Comparison of ENCODE assay signal across 1 cellular context in genomic region chr10:74432841-74433594, GRCh38.
TF ChIP-seq lines count a peak whose summit lies in the region.

No MANE protein-coding gene starts in this region.

TF ChIP-seq in HEK293, 187 proteins besides CTCF, POLR2A, EP300 and RAD21 (continued from another document and continues in another):
- TF ChIP-seq MEIS1 (CRISPR knock-in tag; IDR thresholded peaks at IDR 0.05; ENCODE audit: borderline replicate concordance), result peak; percentile 57; the same call in 1 of the 2 replicates
- TF ChIP-seq ZNF501 (tag by site-specific recombination; IDR thresholded peaks at IDR 0.05), result no peak; the same call in 1 of the 2 replicates
- TF ChIP-seq ZNF530 (tag by site-specific recombination; IDR thresholded peaks at IDR 0.05; ENCODE audit: low read depth), result no peak
- no peak for TF ChIP-seq GFI1B (tag by site-specific recombination; IDR thresholded peaks at IDR 0.05)
- TF ChIP-seq ZNF433 (tag by site-specific recombination; IDR thresholded peaks at IDR 0.05; ENCODE audit: low read depth), result no peak
- 0 out of 2 replicates have a peak, but pooled peaks have one; percentile 20 for TF ChIP-seq GLIS1 (tag by site-specific recombination; IDR thresholded peaks at IDR 0.05)
- TF ChIP-seq ZNF626 (tag by site-specific recombination; IDR thresholded peaks at IDR 0.05), result no peak
- TF ChIP-seq, protein P1, sequence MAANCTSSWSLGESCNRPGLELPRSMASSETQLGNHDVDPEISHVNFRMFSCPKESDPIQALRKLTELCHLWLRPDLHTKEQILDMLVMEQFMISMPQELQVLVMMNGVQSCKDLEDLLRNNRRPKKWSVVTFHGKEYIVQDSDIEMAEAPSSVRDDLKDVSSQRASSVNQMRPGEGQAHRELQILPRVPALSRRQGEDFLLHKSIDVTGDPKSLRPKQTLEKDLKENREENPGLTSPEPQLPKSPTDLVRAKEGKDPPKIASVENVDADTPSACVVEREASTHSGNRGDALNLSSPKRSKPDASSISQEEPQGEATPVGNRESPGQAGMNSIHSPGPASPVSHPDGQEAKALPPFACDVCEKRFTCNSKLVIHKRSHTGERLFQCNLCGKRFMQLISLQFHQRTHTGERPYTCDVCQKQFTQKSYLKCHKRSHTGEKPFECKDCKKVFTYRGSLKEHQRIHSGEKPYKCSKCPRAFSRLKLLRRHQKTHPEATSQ (tag by site-specific recombination; IDR thresholded peaks at IDR 0.05), result no peak
- TF ChIP-seq ZNF354C (tag by site-specific recombination; IDR thresholded peaks at IDR 0.05; ENCODE audit: borderline replicate concordance, low read depth), result no peak
- TF ChIP-seq ZNF302 (tag by site-specific recombination; IDR thresholded peaks at IDR 0.05; ENCODE audit: low read depth), result no peak
- no peak for TF ChIP-seq ZNF311 (tag by site-specific recombination; IDR thresholded peaks at IDR 0.05; ENCODE audit: borderline replicate concordance)
- no peak for TF ChIP-seq ZNF175 (tag by site-specific recombination; IDR thresholded peaks at IDR 0.05)
- no peak for TF ChIP-seq ZNF692 (tag by site-specific recombination; IDR thresholded peaks at IDR 0.05)
- TF ChIP-seq, protein P2, sequence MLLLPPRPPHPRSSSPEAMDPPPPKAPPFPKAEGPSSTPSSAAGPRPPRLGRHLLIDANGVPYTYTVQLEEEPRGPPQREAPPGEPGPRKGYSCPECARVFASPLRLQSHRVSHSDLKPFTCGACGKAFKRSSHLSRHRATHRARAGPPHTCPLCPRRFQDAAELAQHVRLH (tag by site-specific recombination; IDR thresholded peaks at IDR 0.05), result no peak
- no peak for TF ChIP-seq ZNF2 (tag by site-specific recombination; IDR thresholded peaks at IDR 0.05)
- TF ChIP-seq, protein P3, sequence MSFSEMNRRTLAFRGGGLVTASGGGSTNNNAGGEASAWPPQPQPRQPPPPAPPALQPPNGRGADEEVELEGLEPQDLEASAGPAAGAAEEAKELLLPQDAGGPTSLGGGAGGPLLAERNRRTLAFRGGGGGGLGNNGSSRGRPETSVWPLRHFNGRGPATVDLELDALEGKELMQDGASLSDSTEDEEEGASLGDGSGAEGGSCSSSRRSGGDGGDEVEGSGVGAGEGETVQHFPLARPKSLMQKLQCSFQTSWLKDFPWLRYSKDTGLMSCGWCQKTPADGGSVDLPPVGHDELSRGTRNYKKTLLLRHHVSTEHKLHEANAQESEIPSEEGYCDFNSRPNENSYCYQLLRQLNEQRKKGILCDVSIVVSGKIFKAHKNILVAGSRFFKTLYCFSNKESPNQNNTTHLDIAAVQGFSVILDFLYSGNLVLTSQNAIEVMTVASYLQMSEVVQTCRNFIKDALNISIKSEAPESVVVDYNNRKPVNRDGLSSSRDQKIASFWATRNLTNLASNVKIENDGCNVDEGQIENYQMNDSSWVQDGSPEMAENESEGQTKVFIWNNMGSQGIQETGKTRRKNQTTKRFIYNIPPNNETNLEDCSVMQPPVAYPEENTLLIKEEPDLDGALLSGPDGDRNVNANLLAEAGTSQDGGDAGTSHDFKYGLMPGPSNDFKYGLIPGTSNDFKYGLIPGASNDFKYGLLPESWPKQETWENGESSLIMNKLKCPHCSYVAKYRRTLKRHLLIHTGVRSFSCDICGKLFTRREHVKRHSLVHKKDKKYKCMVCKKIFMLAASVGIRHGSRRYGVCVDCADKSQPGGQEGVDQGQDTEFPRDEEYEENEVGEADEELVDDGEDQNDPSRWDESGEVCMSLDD (tag by site-specific recombination; IDR thresholded peaks at IDR 0.05), result no peak
- TF ChIP-seq ZNF791 (tag by site-specific recombination; IDR thresholded peaks at IDR 0.05), result no peak
- TF ChIP-seq IKZF3 (tag by site-specific recombination; IDR thresholded peaks at IDR 0.05), result no peak
- TF ChIP-seq, protein P4, sequence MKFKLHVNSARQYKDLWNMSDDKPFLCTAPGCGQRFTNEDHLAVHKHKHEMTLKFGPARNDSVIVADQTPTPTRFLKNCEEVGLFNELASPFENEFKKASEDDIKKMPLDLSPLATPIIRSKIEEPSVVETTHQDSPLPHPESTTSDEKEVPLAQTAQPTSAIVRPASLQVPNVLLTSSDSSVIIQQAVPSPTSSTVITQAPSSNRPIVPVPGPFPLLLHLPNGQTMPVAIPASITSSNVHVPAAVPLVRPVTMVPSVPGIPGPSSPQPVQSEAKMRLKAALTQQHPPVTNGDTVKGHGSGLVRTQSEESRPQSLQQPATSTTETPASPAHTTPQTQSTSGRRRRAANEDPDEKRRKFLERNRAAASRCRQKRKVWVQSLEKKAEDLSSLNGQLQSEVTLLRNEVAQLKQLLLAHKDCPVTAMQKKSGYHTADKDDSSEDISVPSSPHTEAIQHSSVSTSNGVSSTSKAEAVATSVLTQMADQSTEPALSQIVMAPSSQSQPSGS (tag by site-specific recombination; IDR thresholded peaks at IDR 0.05; ENCODE audit: low read depth), result no peak
- peak; percentile 46 for TF ChIP-seq ZEB2 (tag by site-specific recombination; IDR thresholded peaks at IDR 0.05)
- TF ChIP-seq ZNF654 (tag by site-specific recombination; IDR thresholded peaks at IDR 0.05; ENCODE audit: low read depth), result no peak
- TF ChIP-seq ZBTB1 (tag by site-specific recombination; IDR thresholded peaks at IDR 0.05), result no peak
- peak; percentile 45 for TF ChIP-seq ZBTB17 (tag by site-specific recombination; IDR thresholded peaks at IDR 0.05)
- no peak; the same call in 1 of the 2 replicates for TF ChIP-seq TRIM28 (IDR thresholded peaks at IDR 0.05; ENCODE audit: borderline replicate concordance, low read length)
- TF ChIP-seq HIC1 (tag by site-specific recombination; IDR thresholded peaks at IDR 0.05), result no peak
- no peak for TF ChIP-seq ZNF404 (tag by site-specific recombination; IDR thresholded peaks at IDR 0.05)
- no peak for TF ChIP-seq ZNF488 (tag by site-specific recombination; IDR thresholded peaks at IDR 0.05)
- TF ChIP-seq REST (tag by site-specific recombination; IDR thresholded peaks at IDR 0.05), result no peak
- TF ChIP-seq, protein P5, sequence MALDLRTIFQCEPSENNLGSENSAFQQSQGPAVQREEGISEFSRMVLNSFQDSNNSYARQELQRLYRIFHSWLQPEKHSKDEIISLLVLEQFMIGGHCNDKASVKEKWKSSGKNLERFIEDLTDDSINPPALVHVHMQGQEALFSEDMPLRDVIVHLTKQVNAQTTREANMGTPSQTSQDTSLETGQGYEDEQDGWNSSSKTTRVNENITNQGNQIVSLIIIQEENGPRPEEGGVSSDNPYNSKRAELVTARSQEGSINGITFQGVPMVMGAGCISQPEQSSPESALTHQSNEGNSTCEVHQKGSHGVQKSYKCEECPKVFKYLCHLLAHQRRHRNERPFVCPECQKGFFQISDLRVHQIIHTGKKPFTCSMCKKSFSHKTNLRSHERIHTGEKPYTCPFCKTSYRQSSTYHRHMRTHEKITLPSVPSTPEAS (tag by site-specific recombination; IDR thresholded peaks at IDR 0.05), result no peak
- peak; percentile 72 for TF ChIP-seq OSR2 (tag by site-specific recombination; IDR thresholded peaks at IDR 0.05)
- no peak for TF ChIP-seq ZNF645 (tag by site-specific recombination; IDR thresholded peaks at IDR 0.05)
- no peak for TF ChIP-seq ZNF184 (tag by site-specific recombination; IDR thresholded peaks at IDR 0.05)
- TF ChIP-seq ZNF701 (tag by site-specific recombination; IDR thresholded peaks at IDR 0.05), result no peak
- no peak for TF ChIP-seq ZFP3 (tag by site-specific recombination; IDR thresholded peaks at IDR 0.05; ENCODE audit: low read depth)
- TF ChIP-seq ZNF223 (tag by site-specific recombination; IDR thresholded peaks at IDR 0.05), result no peak
- no peak for TF ChIP-seq ZNF335 (tag by site-specific recombination; conservative IDR thresholded peaks at IDR 0.05)
- TF ChIP-seq ZNF174 (tag by site-specific recombination; IDR thresholded peaks at IDR 0.05), result no peak
- TF ChIP-seq ZNF549 (tag by site-specific recombination; IDR thresholded peaks at IDR 0.05), result no peak
- TF ChIP-seq EGR2 (tag by site-specific recombination; IDR thresholded peaks at IDR 0.05; ENCODE audit: low read depth), result no peak
- TF ChIP-seq, protein P6, sequence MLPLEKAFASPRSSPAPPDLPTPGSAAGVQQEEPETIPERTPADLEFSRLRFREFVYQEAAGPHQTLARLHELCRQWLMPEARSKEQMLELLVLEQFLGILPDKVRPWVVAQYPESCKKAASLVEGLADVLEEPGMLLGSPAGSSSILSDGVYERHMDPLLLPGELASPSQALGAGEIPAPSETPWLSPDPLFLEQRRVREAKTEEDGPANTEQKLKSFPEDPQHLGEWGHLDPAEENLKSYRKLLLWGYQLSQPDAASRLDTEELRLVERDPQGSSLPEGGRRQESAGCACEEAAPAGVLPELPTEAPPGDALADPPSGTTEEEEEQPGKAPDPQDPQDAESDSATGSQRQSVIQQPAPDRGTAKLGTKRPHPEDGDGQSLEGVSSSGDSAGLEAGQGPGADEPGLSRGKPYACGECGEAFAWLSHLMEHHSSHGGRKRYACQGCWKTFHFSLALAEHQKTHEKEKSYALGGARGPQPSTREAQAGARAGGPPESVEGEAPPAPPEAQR (tag by site-specific recombination; IDR thresholded peaks at IDR 0.05), result no peak
- TF ChIP-seq ZNF19 (tag by site-specific recombination; IDR thresholded peaks at IDR 0.05; ENCODE audit: low read depth), result no peak
- TF ChIP-seq ZNF416 (tag by site-specific recombination; IDR thresholded peaks at IDR 0.05), result no peak
- no peak for TF ChIP-seq TCF7L2 (IDR thresholded peaks at IDR 0.05; ENCODE audit: borderline replicate concordance, low read depth, low read length)
